8 cellular contexts compared by ENCODE assay signal in the genomic region with DNA sequence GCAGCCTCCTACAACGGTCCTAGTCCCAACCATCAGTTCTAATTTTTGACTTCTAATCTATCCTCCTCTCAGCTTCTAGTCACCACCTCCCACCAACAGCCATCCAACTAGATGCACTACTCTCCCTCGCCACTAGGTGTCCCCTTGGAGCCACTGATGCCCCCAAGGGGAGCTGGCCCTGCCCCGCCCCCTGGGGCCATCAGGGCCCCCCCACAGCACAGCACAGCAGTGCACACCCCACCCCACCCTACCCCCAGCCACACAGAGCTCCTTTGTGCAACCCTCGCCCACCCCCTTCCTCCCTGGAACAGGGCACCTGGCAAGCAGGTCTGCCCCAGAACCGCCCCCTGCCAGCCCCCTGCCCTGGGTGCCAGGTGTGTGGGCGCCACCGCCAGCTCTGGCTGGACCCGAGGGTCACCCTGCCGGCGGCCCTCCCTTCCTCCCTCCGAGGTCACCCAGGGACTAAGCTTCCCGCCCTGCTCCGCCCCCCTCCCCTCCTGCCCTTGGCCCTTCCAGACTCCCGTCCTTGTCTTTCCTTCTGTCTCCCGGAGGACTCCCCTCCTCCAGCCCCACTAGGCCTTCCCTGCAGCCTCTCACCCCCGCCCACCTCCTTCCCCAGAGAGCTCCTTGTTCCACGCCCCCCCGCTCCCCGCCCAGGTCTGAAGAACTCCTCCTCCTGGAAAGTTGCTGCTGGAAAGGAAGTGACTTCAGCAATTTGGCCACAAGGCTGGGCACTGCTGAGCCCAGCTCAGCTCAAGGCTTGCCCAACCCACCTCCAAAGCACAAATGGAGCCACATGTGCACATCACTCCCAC. TPM values are rescaled to one million over a fixed set of nuclear protein-coding genes. Genes with fewer than 3 reads are reported as not detected.
DNase-seq lines count a peak whose midpoint lies in the region; ATAC-seq, FAIRE-seq and TF ChIP-seq lines count a peak whose summit lies in the region.

No MANE protein-coding gene starts in this region.

- no peaks in the 10 kb centered on the region for H3K36me3 Mint-ChIP-seq in activated naive CD8-positive, alpha-beta T cell

- peak overlapping the region; percentile 28 to 73 (median 62) for H3K27ac ChIP-seq in pancreas
- H3K27ac ChIP-seq in thoracic aorta, result peak overlapping the region; percentile 52 to 78

- FAIRE-seq in pancreas (lab: Jason Lieb, UNC), result no peak

- intact Hi-C loops in Right ventricle myocardium inferior (cut with DNase I) (loop anchor here (1.0 to 5.0 kb wide), 3 partner anchors 45 to 95 kb away; partner anchors contain the start of gene WASF2), pancreas (cut with DNase I) (loop anchor here in 2 of 3 donors (5.0 to 10.0 kb wide), 2 partner anchors 45 to 108 kb away; partner anchors contain the start of gene AHDC1 (in 1 of the 2))

- H3K36me3 ChIP-seq in pancreas (peaks cover 0 to 4% (median 0%) of the 10 kb centered on the region in 3 donors), thoracic aorta (peaks cover 15% of the 10 kb centered on the region)

- ATAC-seq in Right ventricle myocardium inferior, result peak; percentile 69
- peak; percentile 83 to 85 (median 84) for ATAC-seq in pancreas
- ATAC-seq in thoracic aorta (ENCODE audit: insufficient number of reproducible peaks, low FRiP score, low read depth), result peak; percentile 77
- no peak for ATAC-seq in GM19395 (IDR thresholded peaks at IDR 0.05; ENCODE audit: unreplicated experiment)

- peak; percentile 87 to 96 (median 88) for TF ChIP-seq CTCF in pancreas (IDR thresholded peaks at IDR 0.05)
- TF ChIP-seq CTCF in thoracic aorta (IDR thresholded peaks at IDR 0.05), result peak; percentile 97

- peaks cover 0 to 13% (median 0%) of the 10 kb centered on the region in 3 donors for H3K4me1 ChIP-seq in pancreas
- peaks cover 43 to 80% of the 10 kb centered on the region in 2 donors for H3K4me1 ChIP-seq in thoracic aorta (ENCODE audit: control insufficient read depth in 1 of 2, low read depth in 2 of 2)

- H3K4me1 Mint-ChIP-seq in activated naive CD8-positive, alpha-beta T cell (ENCODE audit: low read depth), result peaks cover 35% of the 10 kb centered on the region

- 4 to 8% methylated on average over 15 to 19 of the region's 19 CpGs for WGBS in pancreas, 2 donors

- H3K4me3 ChIP-seq in pancreas, result peak overlapping the region in 2 of 4 donors; percentile 9 to 30
- H3K4me3 ChIP-seq in thoracic aorta, result peak overlapping the region; percentile 68

- H3K9me3 ChIP-seq in pancreas, result no peaks in the 10 kb centered on the region
- no peaks in the 10 kb centered on the region for H3K9me3 ChIP-seq in thoracic aorta

- H3K27me3 ChIP-seq in pancreas (no peaks in the 10 kb centered on the region), thoracic aorta (replicated peaks; ENCODE audit: insufficient read depth) (no peaks in the 10 kb centered on the region)

- peak overlapping the region; percentile 86 for H3K27ac Mint-ChIP-seq in activated naive CD8-positive, alpha-beta T cell

- DNase-seq in DMS114 treated with DMSO at 0.1 percent for 48 hours (lab: John Stamatoyannopoulos, UW; ENCODE audit: unreplicated experiment), result peak; percentile 44
- DNase-seq in HuH-7 (ENCODE audit: low spot score), result peak; percentile 95
- DNase-seq in SKM-1 (lab: John Stamatoyannopoulos, UW; ENCODE audit: unreplicated experiment), result peak; percentile 81
- peak; percentile 96 for DNase-seq in Right ventricle myocardium inferior (ENCODE audit: missing footprints)
- DNase-seq in pancreas, result peak; percentile 88 to 96 (median 92)
- DNase-seq in thoracic aorta (ENCODE audit: low spot score), result peak; percentile 91

- H3K9me3 Mint-ChIP-seq in activated naive CD8-positive, alpha-beta T cell (ENCODE audit: low read depth), result no peaks in the 10 kb centered on the region

- no peaks in the 10 kb centered on the region for H3K27me3 Mint-ChIP-seq in activated naive CD8-positive, alpha-beta T cell

- peak overlapping the region; percentile 59 for H3K4me3 Mint-ChIP-seq in activated naive CD8-positive, alpha-beta T cell

RNA-seq across cellular contexts. Expression of gene AHDC1, which starts 47.0 kb away (rescaled TPM):
- total RNA-seq in Right ventricle myocardium inferior (51.2 TPM), pancreas (10 to 100 TPM; 10.4 to 22.4 (median 13.7) TPM), thoracic aorta (10 to 100 TPM; 38.3 to 55.4 TPM)
- polyA plus RNA-seq in pancreas, result 10 to 100 TPM; 16.3 to 27.5 TPM

Comparison
In these comparisons a context has a peak if more than half of its experiments do, and no peak if none do; other contexts are left out.
1. DNase-seq: peak in every context shown above with its lines; median percentile 96 in Right ventricle myocardium inferior; 95 in HuH-7; 92 in pancreas; 91 in thoracic aorta; 81 in SKM-1; 44 in DMS114 treated with DMSO at 0.1 percent for 48 hours.